In genomic region chr1:78387872-78388271, GRCh38 we compare ENCODE assay signal across 15 cellular contexts.
"Had no signal": no experiment of that assay in that cellular context is flagged by ENCODE, and none has a peak within 500 bp of the region (broad histone marks: within the 10 kb centered on the region; RNA-seq: fewer than 3 reads in every experiment).

No MANE protein-coding gene starts in this region.

- H3K27me3 ChIP-seq: spleen had no signal

- ATAC-seq: activated CD4-positive, alpha-beta T cell treated with anti-CD3 and anti-CD28 coated beads for 36 hours had no signal

- H3K4me3 ChIP-seq: spleen had no signal

- H3K36me3 ChIP-seq: spleen had no signal

- H3K4me1 ChIP-seq: spleen had no signal

- DNase-seq: activated CD4-positive, alpha-beta T cell treated with anti-CD3 and anti-CD28 coated beads for 36 hours; activated CD4-positive, alpha-beta T cell treated with anti-CD3 and anti-CD28 coated beads, Interleukin-2, amount 50 U/mL, for 48 hours; activated naive CD4-positive, alpha-beta T cell; activated naive CD8-positive, alpha-beta T cell treated with anti-CD3 and anti-CD28 coated beads for 36 hours; cerebellar nuclear complex; effector CD4-positive, alpha-beta T cell; glutamatergic neuron; hypothalamus; islet precursor cell; mammary epithelial cell; occipital lobe; spleen; stimulated activated naive CD4-positive, alpha-beta T cell; SW 1271; T-helper 2 cell had no signal

- H3K27ac ChIP-seq: spleen had no signal
